Comparison of ENCODE assay signal across 20 cellular contexts in genomic region chr14:28901631-28902030, GRCh38.
"Had no signal": no experiment of that assay in that cellular context is flagged by ENCODE, and none has a peak within 500 bp of the region (broad histone marks: within the 10 kb centered on the region; RNA-seq: fewer than 3 reads in every experiment).

No MANE protein-coding gene starts in this region.

- ATAC-seq: left ventricle myocardium superior; lower lobe of right lung; natural killer cell; psoas muscle; right cardiac atrium; stimulated activated effector memory CD8-positive, alpha-beta T cell treated with anti-CD3 and anti-CD28 coated beads, Interleukin-12 subunit alpha, Interleukin-12 subunit beta, amount 100 ng/mL, for 72 hours; upper lobe of right lung had no signal

- H3K4me1 ChIP-seq: lower lobe of right lung, psoas muscle, sigmoid colon, stomach, thyroid gland, upper lobe of right lung, vagina had no signal

- H3K27ac ChIP-seq: lower lobe of right lung, ovary, psoas muscle, sigmoid colon, stomach, thyroid gland, upper lobe of right lung, vagina had no signal

- H3K27me3 ChIP-seq: ovary, sigmoid colon, stomach, thyroid gland, upper lobe of right lung, vagina had no signal

- H3K4me3 ChIP-seq: lower lobe of right lung, ovary, psoas muscle, sigmoid colon, stomach, thyroid gland, upper lobe of right lung, vagina had no signal

- H3K4me1 Mint-ChIP-seq: natural killer cell; stimulated activated effector memory CD8-positive, alpha-beta T cell treated with anti-CD3 and anti-CD28 coated beads, Interleukin-12 subunit alpha, Interleukin-12 subunit beta, amount 100 ng/mL, for 72 hours had no signal

- DNase-seq: cortex of kidney; head of caudate nucleus; kidney glomerular epithelial cell; left ventricle myocardium superior; lower lobe of right lung; natural killer cell; occipital lobe; ovary; posterior cingulate gyrus; psoas muscle; right cardiac atrium; sigmoid colon; stimulated activated CD4-positive, alpha-beta T cell treated with anti-CD3 and anti-CD28 coated beads, Interleukin-2, amount 100 ng/mL, for 24 hours; stimulated activated CD4-positive, alpha-beta T cell treated with anti-CD3 and anti-CD28 coated beads, Interleukin-4, amount 100 ng/mL, for 24 hours; stimulated activated naive CD4-positive, alpha-beta T cell treated with Interleukin-2 at 50 U/mL for 16 hours; stomach; thyroid gland; upper lobe of right lung had no signal

- H3K27ac Mint-ChIP-seq: natural killer cell; stimulated activated effector memory CD8-positive, alpha-beta T cell treated with anti-CD3 and anti-CD28 coated beads, Interleukin-12 subunit alpha, Interleukin-12 subunit beta, amount 100 ng/mL, for 72 hours had no signal

- H3K9me3 ChIP-seq: lower lobe of right lung, ovary, psoas muscle, sigmoid colon, thyroid gland, upper lobe of right lung, vagina had no signal

- H3K4me3 Mint-ChIP-seq: natural killer cell; stimulated activated effector memory CD8-positive, alpha-beta T cell treated with anti-CD3 and anti-CD28 coated beads, Interleukin-12 subunit alpha, Interleukin-12 subunit beta, amount 100 ng/mL, for 72 hours had no signal

- H3K36me3 ChIP-seq: lower lobe of right lung, ovary, sigmoid colon, stomach, thyroid gland, upper lobe of right lung, vagina had no signal

- H3K36me3 Mint-ChIP-seq: natural killer cell; stimulated activated effector memory CD8-positive, alpha-beta T cell treated with anti-CD3 and anti-CD28 coated beads, Interleukin-12 subunit alpha, Interleukin-12 subunit beta, amount 100 ng/mL, for 72 hours had no signal
